Comparison of ENCODE assay signal across 1 cellular context in genomic region chr1:201171063-201172036, GRCh38.
A peak's percentile ranks its signal among the peaks of the same experiment; 100 is the strongest.
TF ChIP-seq lines count a peak whose summit lies in the region.

No MANE protein-coding gene starts in this region.

TF ChIP-seq in K562, 482 proteins besides CTCF, POLR2A, EP300 and RAD21 (continued from another document and continues in another):
- TF ChIP-seq ZFP91 (CRISPR knock-in tag; IDR thresholded peaks at IDR 0.05) (no peak), ZNF165 (CRISPR knock-in tag; IDR thresholded peaks at IDR 0.05; ENCODE audit: borderline replicate concordance) (no peak), DDX20 (tag; IDR thresholded peaks at IDR 0.05; ENCODE audit: low read depth) (no peak), TAF7 (tag; IDR thresholded peaks at IDR 0.05) (no peak), ZNF217 (CRISPR knock-in tag; IDR thresholded peaks at IDR 0.05) (0 out of 2 replicates have a peak, but pooled peaks have one; percentile 80), ZC3H4 (CRISPR knock-in tag; IDR thresholded peaks at IDR 0.05; ENCODE audit: borderline replicate concordance) (peak; percentile 92; the same call in 1 of the 2 replicates), ZNF133 (CRISPR knock-in tag; IDR thresholded peaks at IDR 0.05) (no peak), RBM17 (IDR thresholded peaks at IDR 0.05; ENCODE audit: borderline replicate concordance, low read depth, low read length) (no peak), CXXC5 (CRISPR knock-in tag; IDR thresholded peaks at IDR 0.05) (0 out of 2 replicates have a peak, but pooled peaks have one; percentile 4), RBFOX2 (IDR thresholded peaks at IDR 0.05; ENCODE audit: low read depth, low read length) (peak; percentile 95), ETS1 (conservative IDR thresholded peaks at IDR 0.05; ENCODE audit: control insufficient read depth, low read depth, low read length) (no peak), ZBTB1 (CRISPR knock-in tag; IDR thresholded peaks at IDR 0.05; ENCODE audit: borderline replicate concordance, low read depth) (peak; percentile 26; the same call in 1 of the 2 replicates), MNT (conservative IDR thresholded peaks at IDR 0.05) (0 out of 4 replicates have a peak, but pooled peaks of 1 of the 2 experiments have one; percentile 2), NFIX (CRISPR knock-in tag; IDR thresholded peaks at IDR 0.05; ENCODE audit: low read depth) (no peak), ZNF551 (CRISPR knock-in tag; IDR thresholded peaks at IDR 0.05) (no peak), ZBTB43 (CRISPR knock-in tag; IDR thresholded peaks at IDR 0.05) (peak; percentile 79; the same call in 1 of the 2 replicates), FOS (IDR thresholded peaks at IDR 0.05; ENCODE audit: extremely low read depth, insufficient read length) (no peak), ZNF785 (CRISPR knock-in tag; IDR thresholded peaks at IDR 0.05) (no peak), ZNF232 (CRISPR knock-in tag; IDR thresholded peaks at IDR 0.05) (peak; percentile 90; the same call in 1 of the 2 replicates), ZBTB49 (CRISPR knock-in tag; IDR thresholded peaks at IDR 0.05; ENCODE audit: borderline replicate concordance) (peak; percentile 94), ZNF75A (CRISPR knock-in tag; IDR thresholded peaks at IDR 0.05) (no peak), ZNF511 (CRISPR knock-in tag; IDR thresholded peaks at IDR 0.05) (peak; percentile 22; the same call in 1 of the 2 replicates), BACH1 (tag; IDR thresholded peaks at IDR 0.05) (no peak), ILK (tag; IDR thresholded peaks at IDR 0.05; ENCODE audit: borderline replicate concordance, low read depth) (no peak), THRAP3 (IDR thresholded peaks at IDR 0.05; ENCODE audit: borderline replicate concordance) (no peak), PHF8 (IDR thresholded peaks at IDR 0.05; ENCODE audit: borderline replicate concordance, low read length) (peak; percentile 1; the same call in 1 of the 2 replicates), KDM1A (IDR thresholded peaks at IDR 0.05) (peak; percentile 72 to 78), RCOR1 (IDR thresholded peaks at IDR 0.05; ENCODE audit: borderline replicate concordance in 1 of 2, low read depth in 2 of 2, low read length in 2 of 2) (peak in 1 of 2 experiments; percentile 88; a peak in 2 of 4 replicates), E4F1 (CRISPR knock-in tag; IDR thresholded peaks at IDR 0.05; ENCODE audit: borderline replicate concordance) (no peak), NCOA4 (IDR thresholded peaks at IDR 0.05; ENCODE audit: partially characterized antibody) (no peak), SPI1 (IDR thresholded peaks at IDR 0.05; ENCODE audit: borderline replicate concordance, low read depth, low read length) (no peak), FOXK2 (conservative IDR thresholded peaks at IDR 0.05 in 1 of 2, IDR thresholded peaks at IDR 0.05 in 1 of 2; ENCODE audit: low read depth in 2 of 2) (peak in 1 of 2 experiments; percentile 23; a peak in 1 of 4 replicates), CEBPG (CRISPR knock-in tag; IDR thresholded peaks at IDR 0.05) (no peak), CEBPG (tag; conservative IDR thresholded peaks at IDR 0.05 in 1 of 2, IDR thresholded peaks at IDR 0.05 in 1 of 2) (no peak), SRSF3 (IDR thresholded peaks at IDR 0.05; ENCODE audit: insufficient read depth, low read length) (peak; percentile 85; the same call in 1 of the 2 replicates), JUNB (CRISPR knock-in tag; conservative IDR thresholded peaks at IDR 0.05) (peak; percentile 60; the same call in 1 of the 2 replicates), PPARD (CRISPR knock-in tag; IDR thresholded peaks at IDR 0.05) (no peak), KDM2B (CRISPR knock-in tag; IDR thresholded peaks at IDR 0.05) (no peak), POLR2G (IDR thresholded peaks at IDR 0.05; ENCODE audit: low read depth, low read length) (peak; percentile 91), ARHGAP35 (IDR thresholded peaks at IDR 0.05; ENCODE audit: partially characterized antibody) (no peak), LEF1 (IDR thresholded peaks at IDR 0.05) (no peak), ELF1 (tag; IDR thresholded peaks at IDR 0.05) (no peak), RBM25 (IDR thresholded peaks at IDR 0.05; ENCODE audit: low read depth, low read length, severe bottlenecking) (peak; percentile 88), ZNF507 (tag; conservative IDR thresholded peaks at IDR 0.05) (no peak), NFIC (IDR thresholded peaks at IDR 0.05) (no peak), TGIF2 (CRISPR knock-in tag; IDR thresholded peaks at IDR 0.05) (no peak), JUND (IDR thresholded peaks at IDR 0.05; ENCODE audit: borderline replicate concordance, low read depth, low read length) (peak; percentile 97), JUND (tag; IDR thresholded peaks at IDR 0.05; ENCODE audit: borderline replicate concordance, low read depth, low read length) (peak; percentile 99), EHMT2 (IDR thresholded peaks at IDR 0.05) (no peak)
- TF ChIP-seq, protein P1, sequence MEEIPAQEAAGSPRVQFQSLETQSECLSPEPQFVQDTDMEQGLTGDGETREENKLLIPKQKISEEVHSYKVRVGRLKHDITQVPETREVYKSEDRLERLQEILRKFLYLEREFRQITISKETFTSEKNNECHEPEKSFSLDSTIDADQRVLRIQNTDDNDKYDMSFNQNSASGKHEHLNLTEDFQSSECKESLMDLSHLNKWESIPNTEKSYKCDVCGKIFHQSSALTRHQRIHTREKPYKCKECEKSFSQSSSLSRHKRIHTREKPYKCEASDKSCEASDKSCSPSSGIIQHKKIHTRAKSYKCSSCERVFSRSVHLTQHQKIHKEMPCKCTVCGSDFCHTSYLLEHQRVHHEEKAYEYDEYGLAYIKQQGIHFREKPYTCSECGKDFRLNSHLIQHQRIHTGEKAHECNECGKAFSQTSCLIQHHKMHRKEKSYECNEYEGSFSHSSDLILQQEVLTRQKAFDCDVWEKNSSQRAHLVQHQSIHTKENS (CRISPR knock-in tag; IDR thresholded peaks at IDR 0.05) = no peak
- TF ChIP-seq, protein P2, sequence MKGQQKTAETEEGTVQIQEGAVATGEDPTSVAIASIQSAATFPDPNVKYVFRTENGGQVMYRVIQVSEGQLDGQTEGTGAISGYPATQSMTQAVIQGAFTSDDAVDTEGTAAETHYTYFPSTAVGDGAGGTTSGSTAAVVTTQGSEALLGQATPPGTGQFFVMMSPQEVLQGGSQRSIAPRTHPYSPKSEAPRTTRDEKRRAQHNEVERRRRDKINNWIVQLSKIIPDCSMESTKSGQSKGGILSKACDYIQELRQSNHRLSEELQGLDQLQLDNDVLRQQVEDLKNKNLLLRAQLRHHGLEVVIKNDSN (CRISPR knock-in tag; IDR thresholded peaks at IDR 0.05) = no peak
- TF ChIP-seq, protein P3, sequence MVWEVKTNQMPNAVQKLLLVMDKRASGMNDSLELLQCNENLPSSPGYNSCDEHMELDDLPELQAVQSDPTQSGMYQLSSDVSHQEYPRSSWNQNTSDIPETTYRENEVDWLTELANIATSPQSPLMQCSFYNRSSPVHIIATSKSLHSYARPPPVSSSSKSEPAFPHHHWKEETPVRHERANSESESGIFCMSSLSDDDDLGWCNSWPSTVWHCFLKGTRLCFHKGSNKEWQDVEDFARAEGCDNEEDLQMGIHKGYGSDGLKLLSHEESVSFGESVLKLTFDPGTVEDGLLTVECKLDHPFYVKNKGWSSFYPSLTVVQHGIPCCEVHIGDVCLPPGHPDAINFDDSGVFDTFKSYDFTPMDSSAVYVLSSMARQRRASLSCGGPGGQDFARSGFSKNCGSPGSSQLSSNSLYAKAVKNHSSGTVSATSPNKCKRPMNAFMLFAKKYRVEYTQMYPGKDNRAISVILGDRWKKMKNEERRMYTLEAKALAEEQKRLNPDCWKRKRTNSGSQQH (CRISPR knock-in tag; IDR thresholded peaks at IDR 0.05) = no peak
- TF ChIP-seq, protein P4, sequence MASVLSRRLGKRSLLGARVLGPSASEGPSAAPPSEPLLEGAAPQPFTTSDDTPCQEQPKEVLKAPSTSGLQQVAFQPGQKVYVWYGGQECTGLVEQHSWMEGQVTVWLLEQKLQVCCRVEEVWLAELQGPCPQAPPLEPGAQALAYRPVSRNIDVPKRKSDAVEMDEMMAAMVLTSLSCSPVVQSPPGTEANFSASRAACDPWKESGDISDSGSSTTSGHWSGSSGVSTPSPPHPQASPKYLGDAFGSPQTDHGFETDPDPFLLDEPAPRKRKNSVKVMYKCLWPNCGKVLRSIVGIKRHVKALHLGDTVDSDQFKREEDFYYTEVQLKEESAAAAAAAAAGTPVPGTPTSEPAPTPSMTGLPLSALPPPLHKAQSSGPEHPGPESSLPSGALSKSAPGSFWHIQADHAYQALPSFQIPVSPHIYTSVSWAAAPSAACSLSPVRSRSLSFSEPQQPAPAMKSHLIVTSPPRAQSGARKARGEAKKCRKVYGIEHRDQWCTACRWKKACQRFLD (CRISPR knock-in tag; IDR thresholded peaks at IDR 0.05) = no peak
